In genomic region chr1:245211761-245212160, GRCh38 we compare ENCODE assay signal across 17 cellular contexts. TPM values are rescaled to one million over a fixed set of nuclear protein-coding genes. Genes with fewer than 3 reads are reported as not detected.
DNase-seq lines count a peak whose midpoint lies in the region; ATAC-seq and TF ChIP-seq lines count a peak whose summit lies in the region.
"Had no signal": no experiment of that assay in that cellular context is flagged by ENCODE, and none has a peak within 500 bp of the region (broad histone marks: within the 10 kb centered on the region; RNA-seq: fewer than 3 reads in every experiment).

No MANE protein-coding gene starts in this region.

- H3K9me3 Mint-ChIP-seq in stimulated activated naive CD8-positive, alpha-beta T cell treated with anti-CD3 and anti-CD28 coated beads, Interleukin-15, amount 100 ng/mL, for 72 hours: peaks cover 11 to 21% of the 10 kb centered on the region in 2 donors
- H3K9me3 Mint-ChIP-seq in endodermal cell: peaks cover 17% of the 10 kb centered on the region

- H3K9ac ChIP-seq in endodermal cell (ENCODE audit: extremely low read depth, low read length, poor library complexity, severe bottlenecking) (no peak overlapping the region), smooth muscle cell (ENCODE audit: low read depth) (no peak overlapping the region)

- peak; percentile 37 for ATAC-seq in stimulated activated naive CD8-positive, alpha-beta T cell treated with anti-CD3 and anti-CD28 coated beads, Interleukin-15, amount 100 ng/mL, for 72 hours
- ATAC-seq in stimulated activated naive CD8-positive, alpha-beta T cell treated with anti-CD3 and anti-CD28 coated beads, Interleukin-15, Interleukin-2, amounts not matched to agents 100 U/mL and 50 U/mL, for 24 hours: no peak
- ATAC-seq in HG02571 (IDR thresholded peaks at IDR 0.05; ENCODE audit: unreplicated experiment): no peak
- ATAC-seq: GM12878 had no signal

- H3K9me3 ChIP-seq in endodermal cell (ENCODE audit: control insufficient read depth, low read length) (peaks cover 20% of the 10 kb centered on the region), smooth muscle cell (replicated peaks; ENCODE audit: low read depth) (no peaks in the 10 kb centered on the region)

- H3K27me3 Mint-ChIP-seq in stimulated activated naive CD8-positive, alpha-beta T cell treated with anti-CD3 and anti-CD28 coated beads, Interleukin-15, amount 100 ng/mL, for 72 hours: no peaks in the 10 kb centered on the region
- H3K27me3 Mint-ChIP-seq in endodermal cell (ENCODE audit: insufficient read depth): peaks cover 3% of the 10 kb centered on the region

- DNase-seq in stimulated activated naive CD8-positive, alpha-beta T cell treated with anti-CD3 and anti-CD28 coated beads, Interleukin-15, amount 100 ng/mL, for 72 hours: no peak
- no peak for DNase-seq in stimulated activated naive CD8-positive, alpha-beta T cell treated with anti-CD3 and anti-CD28 coated beads, Interleukin-15, Interleukin-2, amounts not matched to agents 100 U/mL and 50 U/mL, for 24 hours
- DNase-seq in endodermal cell: peak; percentile 10
- no peak for DNase-seq in smooth muscle cell (lab: John Stamatoyannopoulos, UW; ENCODE audit: unreplicated experiment)
- DNase-seq in DMS153 treated with DMSO at 0.1 percent for 48 hours (lab: John Stamatoyannopoulos, UW; ENCODE audit: unreplicated experiment): no peak
- DNase-seq: C1 segment of cervical spinal cord; Calu3; CD4-positive, alpha-beta memory T cell; COR-L47; EL; GDM1; GOT3; HFFc6 had no signal

- H3K79me2 ChIP-seq in smooth muscle cell (ENCODE audit: low read depth): peaks cover 93% of the 10 kb centered on the region

- no peak overlapping the region for H3K4me3 ChIP-seq in endodermal cell (ENCODE audit: low read length)
- no peak overlapping the region for H3K4me3 ChIP-seq in smooth muscle cell
- H3K4me3 ChIP-seq: GM12878, HAP-1 had no signal

- H3K27ac ChIP-seq in endodermal cell (ENCODE audit: low read depth, low read length) (no peak overlapping the region), smooth muscle cell (ENCODE audit: low read depth) (peak overlapping the region; percentile 73)

- H3K36me3 ChIP-seq in endodermal cell (ENCODE audit: control insufficient read depth, insufficient read depth, low read length): peaks cover 25% of the 10 kb centered on the region
- H3K36me3 ChIP-seq in smooth muscle cell (ENCODE audit: low read depth): no peaks in the 10 kb centered on the region
- H3K36me3 ChIP-seq: HAP-1 had no signal

- no peak overlapping the region for H3K27ac Mint-ChIP-seq in stimulated activated naive CD8-positive, alpha-beta T cell treated with anti-CD3 and anti-CD28 coated beads, Interleukin-15, amount 100 ng/mL, for 72 hours
- no peak overlapping the region for H3K27ac Mint-ChIP-seq in endodermal cell
- H3K27ac Mint-ChIP-seq: CD4-positive, alpha-beta memory T cell; HFFc6 had no signal

- 94% methylated on average over 10 of the region's 10 CpGs; no CpG with 5 or more reads in 1 of the 2 experiments for WGBS in endodermal cell (ENCODE audit: insufficient coverage in 1 of 2, insufficient read length in 1 of 2), 2 experiments
- WGBS in smooth muscle cell (ENCODE audit: low lambda C conversion rate): 97% methylated on average over 10 of the region's 10 CpGs

- H3K4me2 ChIP-seq in smooth muscle cell: no peak overlapping the region

- TF ChIP-seq CTCF in endodermal cell (conservative IDR thresholded peaks at IDR 0.05) (no peak), smooth muscle cell (IDR thresholded peaks at IDR 0.05; ENCODE audit: borderline replicate concordance, insufficient read depth, poor library complexity, severe bottlenecking) (no peak)

- H3K27me3 ChIP-seq in endodermal cell (ENCODE audit: control insufficient read depth, insufficient read depth, low read length, poor library complexity, severe bottlenecking): no peaks in the 10 kb centered on the region
- no peaks in the 10 kb centered on the region for H3K27me3 ChIP-seq in smooth muscle cell (ENCODE audit: low read depth)

- H2AFZ ChIP-seq in smooth muscle cell (ENCODE audit: low read depth): no peak overlapping the region

- H3K4me3 Mint-ChIP-seq in stimulated activated naive CD8-positive, alpha-beta T cell treated with anti-CD3 and anti-CD28 coated beads, Interleukin-15, amount 100 ng/mL, for 72 hours: no peak overlapping the region
- no peak overlapping the region for H3K4me3 Mint-ChIP-seq in endodermal cell
- H3K4me3 Mint-ChIP-seq: CD4-positive, alpha-beta memory T cell; HFFc6 had no signal

- H3K4me1 ChIP-seq in endodermal cell (ENCODE audit: control insufficient read depth, insufficient read depth, low read length) (peaks cover 3% of the 10 kb centered on the region), smooth muscle cell (ENCODE audit: low read depth) (peaks cover 6% of the 10 kb centered on the region)
- H3K4me1 ChIP-seq: HAP-1 had no signal

- H3K4me1 Mint-ChIP-seq in stimulated activated naive CD8-positive, alpha-beta T cell treated with anti-CD3 and anti-CD28 coated beads, Interleukin-15, amount 100 ng/mL, for 72 hours: no peaks in the 10 kb centered on the region
- H3K4me1 Mint-ChIP-seq in endodermal cell: peaks cover 19% of the 10 kb centered on the region

- peaks cover 99% of the 10 kb centered on the region for H4K20me1 ChIP-seq in smooth muscle cell (ENCODE audit: low read depth)

- peaks cover 20% of the 10 kb centered on the region for H3F3A ChIP-seq in smooth muscle cell (ENCODE audit: low read depth)

- peaks cover 35% of the 10 kb centered on the region for H3K36me3 Mint-ChIP-seq in endodermal cell (ENCODE audit: low read depth)
- H3K36me3 Mint-ChIP-seq: CD4-positive, alpha-beta memory T cell had no signal

RNA-seq across cellular contexts. Expression of gene KIF26B, which starts 57.0 kb away (rescaled TPM):
- total RNA-seq in endodermal cell: 10 to 100 TPM; 12.3 to 21.0 TPM
- polyA plus RNA-seq in endodermal cell (2013, experiment 1 of 2): 4.8 TPM
- polyA plus RNA-seq in endodermal cell (2013, experiment 2 of 2): 5.2 TPM
- 42.1 and 43.3 TPM in 2 replicates for total RNA-seq in smooth muscle cell
- polyA plus RNA-seq in smooth muscle cell: 24.1 and 24.9 TPM in 2 replicates
- total RNA-seq: A673; CD4-positive, alpha-beta memory T cell had no signal
